20 cellular contexts compared by ENCODE assay signal in genomic region chr9:92033991-92034390, GRCh38.
"Had no signal": no experiment of that assay in that cellular context is flagged by ENCODE, and none has a peak within 500 bp of the region (broad histone marks: within the 10 kb centered on the region; RNA-seq: fewer than 3 reads in every experiment).

No MANE protein-coding gene starts in this region.

- H3K9me3 ChIP-seq: SJSA1 had no signal

- H3K4me1 ChIP-seq: SJSA1 had no signal

- DNase-seq: Karpas-422, KG1, MM.1S, NCI-H1092 treated with DMSO at 0.1 percent for 48 hours, NCI-H1436, NCI-H187, NCI-H2029, NCI-H2081 treated with DMSO at 0.1 percent for 48 hours, NCI-H2171, NCI-H226, NCI-H446, NCI-H510A, NCI-H524 treated with DMSO at 0.1 percent for 48 hours, NCI-H69, NCI-H774, Right ventricle myocardium superior, RPMI8226, SIG-M5 had no signal

- H3K27ac ChIP-seq: SJSA1, SK-N-MC had no signal

- H3K27me3 ChIP-seq: SJSA1 had no signal

- H3K4me3 ChIP-seq: SJSA1, SK-N-MC had no signal
